29 cellular contexts compared by ENCODE assay signal in the genomic region with DNA sequence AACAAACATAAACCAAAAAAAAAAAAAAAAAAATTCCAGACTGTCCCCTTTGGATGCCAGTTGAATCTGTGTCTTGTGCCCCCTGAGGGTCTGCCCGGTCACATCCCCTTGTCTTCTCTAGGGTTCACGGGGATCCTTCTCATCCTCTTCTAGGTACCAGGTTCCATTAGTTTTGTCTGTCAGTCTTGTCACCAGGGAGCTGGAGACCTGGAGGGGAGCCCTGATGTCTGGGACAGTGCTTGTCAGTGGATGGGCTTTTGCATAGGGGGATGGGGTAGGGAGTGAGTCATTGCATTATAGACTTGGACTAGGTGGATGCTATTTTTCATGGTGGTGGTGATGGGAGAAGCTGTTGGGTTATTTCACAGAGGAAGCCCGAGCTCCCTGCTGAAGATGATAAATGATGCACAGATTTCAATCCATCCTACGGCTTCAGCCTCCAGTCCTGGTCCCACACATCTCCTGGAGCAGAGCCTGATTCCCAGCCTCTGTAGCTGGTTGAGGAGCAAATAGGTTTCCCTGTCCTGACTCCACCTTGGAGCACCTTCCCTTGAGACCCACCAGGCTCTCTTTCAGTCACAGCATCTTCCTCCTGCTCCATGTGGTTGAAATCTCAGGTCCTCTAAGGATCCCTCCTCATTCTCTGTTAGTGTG.
"Had no signal": no experiment of that assay in that cellular context is flagged by ENCODE, and none has a peak within 500 bp of the region (broad histone marks: within the 10 kb centered on the region; RNA-seq: fewer than 3 reads in every experiment).

No MANE protein-coding gene starts in this region.

- H3K4me3 ChIP-seq: adrenal gland, breast epithelium, MG63, Peyer's patch, SJCRH30 had no signal

- H3K4me1 ChIP-seq: adrenal gland, breast epithelium, Peyer's patch, SJCRH30 had no signal

- H3K9me3 ChIP-seq: adrenal gland had no signal

- DNase-seq: activated CD4-positive, alpha-beta T cell treated with anti-CD3 and anti-CD28 coated beads for 48 hours; activated CD4-positive, alpha-beta T cell treated with anti-CD3 and anti-CD28 coated beads, Interleukin-2, amount 50 U/mL, for 4 hours; activated CD4-positive, CD25-positive, alpha-beta regulatory T cell treated with anti-CD3 and anti-CD28 coated beads, Interleukin-2, amount 50 U/mL, for 72 hours; activated CD8-positive, alpha-beta memory T cell treated with anti-CD3 and anti-CD28 coated beads, Interleukin-2, amount 50 U/mL, for 48 hours; activated CD8-positive, alpha-beta T cell treated with anti-CD3 and anti-CD28 coated beads, Interleukin-2, amount 10 ng/mL, durations not matched to agents 7 days and 5 days; activated naive CD4-positive, alpha-beta T cell treated with anti-CD3 and anti-CD28 coated beads, Interleukin-2, amount 50 U/mL, for 16 hours; activated naive CD8-positive, alpha-beta T cell treated with anti-CD3 and anti-CD28 coated beads, Interleukin-2, amount 10 ng/mL, durations not matched to agents 7 days and 5 days; activated T-cell treated with anti-CD3 and anti-CD28 coated beads, Interleukin-2, amount 50 U/mL, for 1 hour; adrenal gland; aorta; MG63; MV-4-11; NCI-H1092 treated with DMSO at 0.1 percent for 48 hours; NCI-H1417 treated with DMSO at 0.1 percent for 48 hours; NCI-H1694; NCI-H2029; NCI-H2107; NCI-H2171 treated with DMSO at 0.1 percent for 48 hours; NCI-H226; NCI-H526; NCI-H82; NK-92 treated with Interleukin-12 subunit alpha and Interleukin-12 subunit beta, amount 100 ng/mL, for 24 hours; Peyer's patch; Right ventricle myocardium superior; SJCRH30; T-helper 17 cell; T-helper 9 cell had no signal

- H3K36me3 ChIP-seq: adrenal gland, breast epithelium, Peyer's patch, SJCRH30 had no signal

- H3K27ac ChIP-seq: adrenal gland, breast epithelium, Peyer's patch, RWPE1, SJCRH30 had no signal

- H3K27me3 ChIP-seq: adrenal gland, breast epithelium, MG63, Peyer's patch, SJCRH30 had no signal
